In the genomic region with DNA sequence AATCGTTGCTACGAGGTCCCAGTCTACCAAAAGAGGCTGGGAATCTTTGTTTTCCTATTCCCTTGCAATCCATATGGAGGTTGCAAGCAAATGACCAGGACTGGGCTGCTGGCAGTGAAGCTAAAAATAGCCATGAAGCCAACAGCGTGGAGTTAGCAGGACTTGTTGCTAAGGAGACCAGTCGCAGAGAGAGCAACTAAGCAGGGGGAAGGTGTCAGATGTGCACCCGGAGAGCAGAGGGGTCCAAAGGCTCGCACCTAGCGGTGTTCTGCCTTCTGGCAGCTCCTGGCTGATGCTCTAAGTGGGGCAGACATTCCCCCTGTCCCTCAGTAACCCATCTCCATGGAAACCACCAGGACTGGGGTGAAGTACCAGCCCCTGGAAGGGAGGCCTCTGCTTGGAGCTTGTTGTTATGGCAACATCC, we compare ENCODE assay signal across 9 cellular contexts.
DNase-seq lines count a peak whose midpoint lies in the region; ATAC-seq, FAIRE-seq and TF ChIP-seq lines count a peak whose summit lies in the region.
"Had no signal": no experiment of that assay in that cellular context is flagged by ENCODE, and none has a peak within 500 bp of the region (broad histone marks: within the 10 kb centered on the region; RNA-seq: fewer than 3 reads in every experiment).

No MANE protein-coding gene starts in this region.

- H3K27ac Mint-ChIP-seq in endodermal cell, result no peak overlapping the region

- H3K27me3 ChIP-seq in BJ (ENCODE audit: control insufficient read depth, insufficient read depth, low read length) (no peaks in the 10 kb centered on the region), endodermal cell (ENCODE audit: control insufficient read depth, insufficient read depth, low read length, poor library complexity, severe bottlenecking) (no peaks in the 10 kb centered on the region), neural cell (ENCODE audit: insufficient read depth, low read depth, low read length) (no peaks in the 10 kb centered on the region)

- H3K9ac ChIP-seq in endodermal cell (ENCODE audit: extremely low read depth, low read length, poor library complexity, severe bottlenecking) (no peak overlapping the region), neural cell (ENCODE audit: low read length) (peak overlapping the region; percentile 74)

- peaks cover 7% of the 10 kb centered on the region for H3K36me3 Mint-ChIP-seq in endodermal cell (ENCODE audit: low read depth)

- no peaks in the 10 kb centered on the region for H3K9me2 ChIP-seq in neural cell (ENCODE audit: insufficient read depth, low read length)

- POLR2A ChIA-PET in BJ (lab: Charles Lee), result no interaction called here

- H3K79me2 ChIP-seq in neural cell (replicated peaks; ENCODE audit: insufficient read depth, low read length), result no peaks in the 10 kb centered on the region

- WGBS in endodermal cell (ENCODE audit: insufficient coverage in 1 of 2, insufficient read length in 1 of 2), 2 experiments, result 59 to 67% methylated on average over 6 to 7 of the region's 7 CpGs

- no peak for ATAC-seq in GM21360 (IDR thresholded peaks at IDR 0.05; ENCODE audit: unreplicated experiment)

- CTCF ChIA-PET in BJ (lab: Yijun Ruan, JAX), result no interaction called here

- H4K20me1 ChIP-seq in neural cell (ENCODE audit: insufficient read depth), result no peaks in the 10 kb centered on the region

- peak overlapping the region; percentile 6 for H3K27ac ChIP-seq in endodermal cell (ENCODE audit: low read depth, low read length)
- peak overlapping the region; percentile 97 for H3K27ac ChIP-seq in neural cell (ENCODE audit: low read length)

- peak; percentile 59 for TF ChIP-seq RAD21 in neural cell (conservative IDR thresholded peaks at IDR 0.05)

- no peak for FAIRE-seq in RCC 7860 (lab: Jason Lieb, UNC)
- FAIRE-seq: kidney had no signal

- H3K36me3 ChIP-seq in BJ (ENCODE audit: control insufficient read depth, insufficient read depth, low read length) (peaks cover 2% of the 10 kb centered on the region; the same call in 1 of the 2 replicates), endodermal cell (ENCODE audit: control insufficient read depth, insufficient read depth, low read length) (no peaks in the 10 kb centered on the region), neural cell (ENCODE audit: insufficient read depth, low read length) (no peaks in the 10 kb centered on the region)

- H3K27me3 Mint-ChIP-seq in endodermal cell (ENCODE audit: insufficient read depth), result no peaks in the 10 kb centered on the region

- H3K4me3 Mint-ChIP-seq in endodermal cell, result no peak overlapping the region

- DNase-seq in BJ (ENCODE audit: low read depth), result peak; percentile 24
- DNase-seq in NCI-H187 (lab: John Stamatoyannopoulos, UW), result peak; percentile 34 to 40
- no peak for DNase-seq in endodermal cell
- no peak for DNase-seq in activated CD4-positive, alpha-beta T cell treated with anti-CD3 and anti-CD28 coated beads, Interleukin-2, amount 50 U/mL, for 48 hours
- no peak for DNase-seq in T1000 (lab: John Stamatoyannopoulos, UW)
- no peak for DNase-seq in RCC 7860 (ENCODE audit: low spot score)
- DNase-seq: kidney had no signal

- H3K9me3 ChIP-seq in endodermal cell (ENCODE audit: control insufficient read depth, low read length) (no peaks in the 10 kb centered on the region), neural cell (ENCODE audit: low read length) (no peaks in the 10 kb centered on the region)

- H3K4me1 ChIP-seq in endodermal cell (ENCODE audit: control insufficient read depth, insufficient read depth, low read length), result peaks cover 40% of the 10 kb centered on the region

- peak overlapping the region; percentile 17 for H2AFZ ChIP-seq in neural cell (ENCODE audit: low read depth, low read length)

- peaks cover 71% of the 10 kb centered on the region for H3K4me1 Mint-ChIP-seq in endodermal cell

- H3F3A ChIP-seq in neural cell (ENCODE audit: insufficient read depth, low read length, poor library complexity, severe bottlenecking), result peaks cover 6% of the 10 kb centered on the region

- no peak overlapping the region for H3K4me3 ChIP-seq in BJ (ENCODE audit: low read depth, low read length)
- H3K4me3 ChIP-seq in endodermal cell (ENCODE audit: low read length), result peak overlapping the region; percentile 3
- H3K4me3 ChIP-seq in neural cell (ENCODE audit: low read length), result peak overlapping the region; percentile 56

- peak; percentile 81 for TF ChIP-seq EP300 in neural cell (conservative IDR thresholded peaks at IDR 0.05; ENCODE audit: poor library complexity, severe bottlenecking)

- TF ChIP-seq CTCF in BJ (IDR thresholded peaks at IDR 0.05; ENCODE audit: insufficient read depth, low read depth, low read length) (no peak), endodermal cell (conservative IDR thresholded peaks at IDR 0.05) (no peak), neural cell (IDR thresholded peaks at IDR 0.05; ENCODE audit: poor library complexity, severe bottlenecking) (peak; percentile 48)

- H3K9me3 Mint-ChIP-seq in endodermal cell, result no peaks in the 10 kb centered on the region

- peak overlapping the region; percentile 77 for H3K4me2 ChIP-seq in neural cell (ENCODE audit: low read length)

TF ChIP-seq in neural cell, 6 proteins besides CTCF, POLR2A, EP300 and RAD21:
- TF ChIP-seq TAF1 (IDR thresholded peaks at IDR 0.05; ENCODE audit: low read depth) (no peak), EZH2 (IDR thresholded peaks at IDR 0.05; ENCODE audit: borderline replicate concordance, insufficient read depth, low read length, poor library complexity, severe bottlenecking) (no peak), MXI1 (conservative IDR thresholded peaks at IDR 0.05; ENCODE audit: poor library complexity, severe bottlenecking) (peak; percentile 62), SMC3 (conservative IDR thresholded peaks at IDR 0.05; ENCODE audit: poor library complexity) (peak; percentile 46), POLR2AphosphoS5 (IDR thresholded peaks at IDR 0.05) (peak; percentile 60)
- TF ChIP-seq, protein P1, sequence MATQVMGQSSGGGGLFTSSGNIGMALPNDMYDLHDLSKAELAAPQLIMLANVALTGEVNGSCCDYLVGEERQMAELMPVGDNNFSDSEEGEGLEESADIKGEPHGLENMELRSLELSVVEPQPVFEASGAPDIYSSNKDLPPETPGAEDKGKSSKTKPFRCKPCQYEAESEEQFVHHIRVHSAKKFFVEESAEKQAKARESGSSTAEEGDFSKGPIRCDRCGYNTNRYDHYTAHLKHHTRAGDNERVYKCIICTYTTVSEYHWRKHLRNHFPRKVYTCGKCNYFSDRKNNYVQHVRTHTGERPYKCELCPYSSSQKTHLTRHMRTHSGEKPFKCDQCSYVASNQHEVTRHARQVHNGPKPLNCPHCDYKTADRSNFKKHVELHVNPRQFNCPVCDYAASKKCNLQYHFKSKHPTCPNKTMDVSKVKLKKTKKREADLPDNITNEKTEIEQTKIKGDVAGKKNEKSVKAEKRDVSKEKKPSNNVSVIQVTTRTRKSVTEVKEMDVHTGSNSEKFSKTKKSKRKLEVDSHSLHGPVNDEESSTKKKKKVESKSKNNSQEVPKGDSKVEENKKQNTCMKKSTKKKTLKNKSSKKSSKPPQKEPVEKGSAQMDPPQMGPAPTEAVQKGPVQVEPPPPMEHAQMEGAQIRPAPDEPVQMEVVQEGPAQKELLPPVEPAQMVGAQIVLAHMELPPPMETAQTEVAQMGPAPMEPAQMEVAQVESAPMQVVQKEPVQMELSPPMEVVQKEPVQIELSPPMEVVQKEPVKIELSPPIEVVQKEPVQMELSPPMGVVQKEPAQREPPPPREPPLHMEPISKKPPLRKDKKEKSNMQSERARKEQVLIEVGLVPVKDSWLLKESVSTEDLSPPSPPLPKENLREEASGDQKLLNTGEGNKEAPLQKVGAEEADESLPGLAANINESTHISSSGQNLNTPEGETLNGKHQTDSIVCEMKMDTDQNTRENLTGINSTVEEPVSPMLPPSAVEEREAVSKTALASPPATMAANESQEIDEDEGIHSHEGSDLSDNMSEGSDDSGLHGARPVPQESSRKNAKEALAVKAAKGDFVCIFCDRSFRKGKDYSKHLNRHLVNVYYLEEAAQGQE (IDR thresholded peaks at IDR 0.05; ENCODE audit: borderline replicate concordance), result peak; percentile 99

Comparison
In these comparisons a context has a peak if more than half of its experiments do, and no peak if none do; other contexts are left out.
1. DNase-seq: peak in BJ (single experiment) and NCI-H187 (2 of 2); none in endodermal cell (single experiment), activated CD4-positive, alpha-beta T cell treated with anti-CD3 and anti-CD28 coated beads, Interleukin-2, amount 50 U/mL, for 48 hours (0 of 2), T1000 (single experiment) and RCC 7860 (single experiment).